1 cellular context compared by ENCODE assay signal in the genomic region with DNA sequence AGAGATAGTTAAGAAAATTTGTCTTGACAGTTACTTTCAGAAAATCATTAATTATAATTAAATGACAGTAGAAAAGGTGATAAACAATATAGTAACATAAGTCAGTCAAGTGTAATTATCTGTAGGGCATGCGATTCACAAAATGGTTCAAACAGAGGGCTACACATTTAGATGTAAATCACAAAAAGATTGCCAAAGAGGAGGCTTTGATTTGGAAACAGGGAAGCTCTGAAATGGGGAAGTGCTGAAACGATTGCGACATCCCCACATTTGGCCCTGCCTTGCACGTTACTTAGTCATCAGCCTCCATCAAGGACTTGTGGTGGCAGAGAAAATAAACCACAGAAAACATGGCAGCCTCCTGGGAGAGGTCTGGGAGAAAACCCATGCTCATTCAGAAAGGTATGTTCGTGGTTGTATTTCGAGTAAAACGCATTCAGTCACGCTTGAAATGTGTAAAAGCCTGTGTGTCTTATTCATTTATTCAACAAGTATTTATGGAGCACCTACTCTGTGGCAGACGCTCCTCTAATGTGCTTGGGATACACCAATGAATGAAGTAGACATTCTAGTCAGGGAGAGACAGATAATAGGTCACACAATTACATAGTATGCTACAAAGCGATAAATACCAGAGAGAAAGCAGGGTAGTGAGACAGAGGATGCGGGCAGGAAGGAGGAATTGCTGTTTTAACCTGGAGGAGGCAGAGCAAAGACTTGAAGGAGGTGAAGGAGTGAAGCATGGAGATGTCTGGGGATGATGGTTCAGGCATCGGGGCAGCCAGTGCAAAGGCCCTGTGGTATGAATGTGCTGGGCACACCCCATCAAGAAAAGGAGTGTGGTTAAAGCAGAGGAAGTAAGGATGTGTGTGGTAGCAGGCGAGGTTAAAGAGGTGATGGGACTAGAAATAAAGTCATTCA.
TF ChIP-seq lines count a peak whose summit lies in the region.

No MANE protein-coding gene starts in this region.

TF ChIP-seq in K562, 482 proteins besides CTCF, POLR2A, EP300 and RAD21 (continued from another document and continues in another):
- TF ChIP-seq, protein P1, sequence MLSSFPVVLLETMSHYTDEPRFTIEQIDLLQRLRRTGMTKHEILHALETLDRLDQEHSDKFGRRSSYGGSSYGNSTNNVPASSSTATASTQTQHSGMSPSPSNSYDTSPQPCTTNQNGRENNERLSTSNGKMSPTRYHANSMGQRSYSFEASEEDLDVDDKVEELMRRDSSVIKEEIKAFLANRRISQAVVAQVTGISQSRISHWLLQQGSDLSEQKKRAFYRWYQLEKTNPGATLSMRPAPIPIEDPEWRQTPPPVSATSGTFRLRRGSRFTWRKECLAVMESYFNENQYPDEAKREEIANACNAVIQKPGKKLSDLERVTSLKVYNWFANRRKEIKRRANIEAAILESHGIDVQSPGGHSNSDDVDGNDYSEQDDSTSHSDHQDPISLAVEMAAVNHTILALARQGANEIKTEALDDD (IDR thresholded peaks at IDR 0.05), result peak; percentile 83
- TF ChIP-seq YY1 (IDR thresholded peaks at IDR 0.05; ENCODE audit: borderline replicate concordance in 1 of 3, control insufficient read depth in 1 of 3, extremely low read depth in 1 of 3, insufficient read depth in 3 of 3, insufficient read length in 1 of 3, insufficient replicate concordance in 2 of 3, low read depth in 1 of 3, low read length in 2 of 3) (peak in 2 of 3 experiments; percentile 75 to 80), ZNF445 (CRISPR knock-in tag; IDR thresholded peaks at IDR 0.05; ENCODE audit: low read depth) (no peak), BRF1 (IDR thresholded peaks at IDR 0.05; ENCODE audit: borderline replicate concordance, extremely low read depth, insufficient read length) (no peak), CREM (IDR thresholded peaks at IDR 0.05; ENCODE audit: low read depth) (peak; percentile 56; the same call in 1 of the 2 replicates), MXI1 (IDR thresholded peaks at IDR 0.05; ENCODE audit: low read depth, low read length) (no peak), MECOM (CRISPR knock-in tag; IDR thresholded peaks at IDR 0.05) (no peak), MTA3 (IDR thresholded peaks at IDR 0.05; ENCODE audit: borderline replicate concordance) (no peak), IFI16 (CRISPR knock-in tag; IDR thresholded peaks at IDR 0.05) (no peak), JUN (IDR thresholded peaks at IDR 0.05; ENCODE audit: borderline replicate concordance, low read depth, low read length) (peak; percentile 72), JUN (CRISPR knock-in tag; IDR thresholded peaks at IDR 0.05; ENCODE audit: borderline replicate concordance) (peak; percentile 54; the same call in 1 of the 2 replicates), CBX2 (IDR thresholded peaks at IDR 0.05; ENCODE audit: insufficient read depth, low read length, poor library complexity, severe bottlenecking) (no peak), ZBTB1 (CRISPR knock-in tag; IDR thresholded peaks at IDR 0.05; ENCODE audit: borderline replicate concordance, low read depth) (no peak), TRIM24 (IDR thresholded peaks at IDR 0.05) (peak; percentile 88 to 90), ZC3H11A (IDR thresholded peaks at IDR 0.05; ENCODE audit: low read depth, low read length) (no peak), LCOR (CRISPR knock-in tag; IDR thresholded peaks at IDR 0.05) (peak; percentile 79), FOXJ3 (CRISPR knock-in tag; IDR thresholded peaks at IDR 0.05) (no peak), ETV1 (tag; conservative IDR thresholded peaks at IDR 0.05; ENCODE audit: low read depth) (no peak), ZNF77 (CRISPR knock-in tag; IDR thresholded peaks at IDR 0.05) (no peak), TEAD1 (CRISPR knock-in tag; IDR thresholded peaks at IDR 0.05) (peak in 1 of 2 experiments; percentile 71; a peak in 1 of 4 replicates), ZNF717 (CRISPR knock-in tag; IDR thresholded peaks at IDR 0.05) (no peak), ETS2 (tag; IDR thresholded peaks at IDR 0.05; ENCODE audit: borderline replicate concordance, poor library complexity, severe bottlenecking) (no peak), CEBPG (CRISPR knock-in tag; IDR thresholded peaks at IDR 0.05) (peak; percentile 98), CEBPG (tag; conservative IDR thresholded peaks at IDR 0.05 in 1 of 2, IDR thresholded peaks at IDR 0.05 in 1 of 2) (peak; percentile 100), CHD4 (IDR thresholded peaks at IDR 0.05; ENCODE audit: insufficient read depth, insufficient replicate concordance, low read depth, low read length, poor library complexity, severe bottlenecking) (no peak), HDAC3 (IDR thresholded peaks at IDR 0.05; ENCODE audit: borderline replicate concordance, partially characterized antibody) (no peak), POLR3G (IDR thresholded peaks at IDR 0.05; ENCODE audit: extremely low read depth, insufficient read length, insufficient replicate concordance) (no peak), ZNF699 (CRISPR knock-in tag; IDR thresholded peaks at IDR 0.05; ENCODE audit: insufficient replicate concordance) (no peak), NFIC (IDR thresholded peaks at IDR 0.05) (no peak), MED1 (CRISPR knock-in tag; IDR thresholded peaks at IDR 0.05; ENCODE audit: borderline replicate concordance) (no peak), ZNF76 (CRISPR knock-in tag; IDR thresholded peaks at IDR 0.05; ENCODE audit: borderline replicate concordance) (no peak), HLTF (IDR thresholded peaks at IDR 0.05) (no peak), SETDB1 (IDR thresholded peaks at IDR 0.05; ENCODE audit: low read length) (no peak), HOXB6 (CRISPR knock-in tag; IDR thresholded peaks at IDR 0.05; ENCODE audit: borderline replicate concordance) (no peak), NEUROD1 (IDR thresholded peaks at IDR 0.05; ENCODE audit: borderline replicate concordance, low read depth, low read length, partially characterized antibody) (peak; percentile 64), FUS (optimal IDR thresholded peaks at IDR 0.05; ENCODE audit: low read depth, low read length) (no peak), ZNF124 (CRISPR knock-in tag; IDR thresholded peaks at IDR 0.05) (no peak), BHLHE40 (IDR thresholded peaks at IDR 0.05; ENCODE audit: low read length) (peak; percentile 96), GABPA (tag; conservative IDR thresholded peaks at IDR 0.05; ENCODE audit: low read depth) (no peak), TRIM28 (IDR thresholded peaks at IDR 0.05) (no peak), KLF10 (CRISPR knock-in tag; IDR thresholded peaks at IDR 0.05) (no peak), ZNF780A (CRISPR knock-in tag; IDR thresholded peaks at IDR 0.05) (no peak)
- TF ChIP-seq, protein P2, sequence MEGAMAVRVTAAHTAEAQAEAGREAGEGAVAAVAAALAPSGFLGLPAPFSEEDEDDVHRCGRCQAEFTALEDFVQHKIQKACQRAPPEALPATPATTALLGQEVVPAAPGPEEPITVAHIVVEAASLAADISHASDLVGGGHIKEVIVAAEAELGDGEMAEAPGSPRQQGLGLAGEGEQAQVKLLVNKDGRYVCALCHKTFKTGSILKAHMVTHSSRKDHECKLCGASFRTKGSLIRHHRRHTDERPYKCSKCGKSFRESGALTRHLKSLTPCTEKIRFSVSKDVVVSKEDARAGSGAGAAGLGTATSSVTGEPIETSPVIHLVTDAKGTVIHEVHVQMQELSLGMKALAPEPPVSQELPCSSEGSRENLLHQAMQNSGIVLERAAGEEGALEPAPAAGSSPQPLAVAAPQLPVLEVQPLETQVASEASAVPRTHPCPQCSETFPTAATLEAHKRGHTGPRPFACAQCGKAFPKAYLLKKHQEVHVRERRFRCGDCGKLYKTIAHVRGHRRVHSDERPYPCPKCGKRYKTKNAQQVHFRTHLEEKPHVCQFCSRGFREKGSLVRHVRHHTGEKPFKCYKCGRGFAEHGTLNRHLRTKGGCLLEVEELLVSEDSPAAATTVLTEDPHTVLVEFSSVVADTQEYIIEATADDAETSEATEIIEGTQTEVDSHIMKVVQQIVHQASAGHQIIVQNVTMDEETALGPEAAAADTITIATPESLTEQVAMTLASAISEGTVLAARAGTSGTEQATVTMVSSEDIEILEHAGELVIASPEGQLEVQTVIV (CRISPR knock-in tag; IDR thresholded peaks at IDR 0.05; ENCODE audit: borderline replicate concordance), result no peak
- TF ChIP-seq, protein P3, sequence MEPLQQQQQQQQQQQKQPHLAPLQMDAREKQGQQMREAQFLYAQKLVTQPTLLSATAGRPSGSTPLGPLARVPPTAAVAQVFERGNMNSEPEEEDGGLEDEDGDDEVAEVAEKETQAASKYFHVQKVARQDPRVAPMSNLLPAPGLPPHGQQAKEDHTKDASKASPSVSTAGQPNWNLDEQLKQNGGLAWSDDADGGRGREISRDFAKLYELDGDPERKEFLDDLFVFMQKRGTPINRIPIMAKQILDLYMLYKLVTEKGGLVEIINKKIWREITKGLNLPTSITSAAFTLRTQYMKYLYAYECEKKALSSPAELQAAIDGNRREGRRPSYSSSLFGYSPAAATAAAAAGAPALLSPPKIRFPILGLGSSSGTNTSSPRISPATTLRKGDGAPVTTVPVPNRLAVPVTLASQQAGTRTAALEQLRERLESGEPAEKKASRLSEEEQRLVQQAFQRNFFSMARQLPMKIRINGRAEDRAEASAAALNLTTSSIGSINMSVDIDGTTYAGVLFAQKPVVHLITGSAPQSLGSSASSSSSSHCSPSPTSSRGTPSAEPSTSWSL (CRISPR knock-in tag; IDR thresholded peaks at IDR 0.05; ENCODE audit: borderline replicate concordance), result no peak
- TF ChIP-seq, protein P4, sequence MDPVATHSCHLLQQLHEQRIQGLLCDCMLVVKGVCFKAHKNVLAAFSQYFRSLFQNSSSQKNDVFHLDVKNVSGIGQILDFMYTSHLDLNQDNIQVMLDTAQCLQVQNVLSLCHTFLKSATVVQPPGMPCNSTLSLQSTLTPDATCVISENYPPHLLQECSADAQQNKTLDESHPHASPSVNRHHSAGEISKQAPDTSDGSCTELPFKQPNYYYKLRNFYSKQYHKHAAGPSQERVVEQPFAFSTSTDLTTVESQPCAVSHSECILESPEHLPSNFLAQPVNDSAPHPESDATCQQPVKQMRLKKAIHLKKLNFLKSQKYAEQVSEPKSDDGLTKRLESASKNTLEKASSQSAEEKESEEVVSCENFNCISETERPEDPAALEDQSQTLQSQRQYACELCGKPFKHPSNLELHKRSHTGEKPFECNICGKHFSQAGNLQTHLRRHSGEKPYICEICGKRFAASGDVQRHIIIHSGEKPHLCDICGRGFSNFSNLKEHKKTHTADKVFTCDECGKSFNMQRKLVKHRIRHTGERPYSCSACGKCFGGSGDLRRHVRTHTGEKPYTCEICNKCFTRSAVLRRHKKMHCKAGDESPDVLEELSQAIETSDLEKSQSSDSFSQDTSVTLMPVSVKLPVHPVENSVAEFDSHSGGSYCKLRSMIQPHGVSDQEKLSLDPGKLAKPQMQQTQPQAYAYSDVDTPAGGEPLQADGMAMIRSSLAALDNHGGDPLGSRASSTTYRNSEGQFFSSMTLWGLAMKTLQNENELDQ (CRISPR knock-in tag; IDR thresholded peaks at IDR 0.05; ENCODE audit: borderline replicate concordance), result no peak
- TF ChIP-seq, protein P5, sequence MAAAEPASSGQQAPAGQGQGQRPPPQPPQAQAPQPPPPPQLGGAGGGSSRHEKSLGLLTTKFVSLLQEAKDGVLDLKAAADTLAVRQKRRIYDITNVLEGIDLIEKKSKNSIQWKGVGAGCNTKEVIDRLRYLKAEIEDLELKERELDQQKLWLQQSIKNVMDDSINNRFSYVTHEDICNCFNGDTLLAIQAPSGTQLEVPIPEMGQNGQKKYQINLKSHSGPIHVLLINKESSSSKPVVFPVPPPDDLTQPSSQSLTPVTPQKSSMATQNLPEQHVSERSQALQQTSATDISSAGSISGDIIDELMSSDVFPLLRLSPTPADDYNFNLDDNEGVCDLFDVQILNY (CRISPR knock-in tag; IDR thresholded peaks at IDR 0.05), result no peak
- TF ChIP-seq, protein P6, sequence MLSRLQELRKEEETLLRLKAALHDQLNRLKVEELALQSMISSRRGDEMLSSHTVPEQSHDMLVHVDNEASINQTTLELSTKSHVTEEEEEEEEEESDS (CRISPR knock-in tag; IDR thresholded peaks at IDR 0.05), result no peak
- TF ChIP-seq, protein P7, sequence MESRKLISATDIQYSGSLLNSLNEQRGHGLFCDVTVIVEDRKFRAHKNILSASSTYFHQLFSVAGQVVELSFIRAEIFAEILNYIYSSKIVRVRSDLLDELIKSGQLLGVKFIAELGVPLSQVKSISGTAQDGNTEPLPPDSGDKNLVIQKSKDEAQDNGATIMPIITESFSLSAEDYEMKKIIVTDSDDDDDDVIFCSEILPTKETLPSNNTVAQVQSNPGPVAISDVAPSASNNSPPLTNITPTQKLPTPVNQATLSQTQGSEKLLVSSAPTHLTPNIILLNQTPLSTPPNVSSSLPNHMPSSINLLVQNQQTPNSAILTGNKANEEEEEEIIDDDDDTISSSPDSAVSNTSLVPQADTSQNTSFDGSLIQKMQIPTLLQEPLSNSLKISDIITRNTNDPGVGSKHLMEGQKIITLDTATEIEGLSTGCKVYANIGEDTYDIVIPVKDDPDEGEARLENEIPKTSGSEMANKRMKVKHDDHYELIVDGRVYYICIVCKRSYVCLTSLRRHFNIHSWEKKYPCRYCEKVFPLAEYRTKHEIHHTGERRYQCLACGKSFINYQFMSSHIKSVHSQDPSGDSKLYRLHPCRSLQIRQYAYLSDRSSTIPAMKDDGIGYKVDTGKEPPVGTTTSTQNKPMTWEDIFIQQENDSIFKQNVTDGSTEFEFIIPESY (CRISPR knock-in tag; IDR thresholded peaks at IDR 0.05), result no peak
- TF ChIP-seq, protein P8, sequence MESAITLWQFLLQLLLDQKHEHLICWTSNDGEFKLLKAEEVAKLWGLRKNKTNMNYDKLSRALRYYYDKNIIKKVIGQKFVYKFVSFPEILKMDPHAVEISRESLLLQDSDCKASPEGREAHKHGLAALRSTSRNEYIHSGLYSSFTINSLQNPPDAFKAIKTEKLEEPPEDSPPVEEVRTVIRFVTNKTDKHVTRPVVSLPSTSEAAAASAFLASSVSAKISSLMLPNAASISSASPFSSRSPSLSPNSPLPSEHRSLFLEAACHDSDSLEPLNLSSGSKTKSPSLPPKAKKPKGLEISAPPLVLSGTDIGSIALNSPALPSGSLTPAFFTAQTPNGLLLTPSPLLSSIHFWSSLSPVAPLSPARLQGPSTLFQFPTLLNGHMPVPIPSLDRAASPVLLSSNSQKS (CRISPR knock-in tag; IDR thresholded peaks at IDR 0.05), result no peak
- TF ChIP-seq, protein P9, sequence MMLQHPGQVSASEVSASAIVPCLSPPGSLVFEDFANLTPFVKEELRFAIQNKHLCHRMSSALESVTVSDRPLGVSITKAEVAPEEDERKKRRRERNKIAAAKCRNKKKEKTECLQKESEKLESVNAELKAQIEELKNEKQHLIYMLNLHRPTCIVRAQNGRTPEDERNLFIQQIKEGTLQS (IDR thresholded peaks at IDR 0.05), result peak; percentile 88
- TF ChIP-seq, protein P9 (CRISPR knock-in tag; conservative IDR thresholded peaks at IDR 0.05), result 0 out of 2 replicates have a peak, but pooled peaks have one; percentile 61
- TF ChIP-seq, protein P10, sequence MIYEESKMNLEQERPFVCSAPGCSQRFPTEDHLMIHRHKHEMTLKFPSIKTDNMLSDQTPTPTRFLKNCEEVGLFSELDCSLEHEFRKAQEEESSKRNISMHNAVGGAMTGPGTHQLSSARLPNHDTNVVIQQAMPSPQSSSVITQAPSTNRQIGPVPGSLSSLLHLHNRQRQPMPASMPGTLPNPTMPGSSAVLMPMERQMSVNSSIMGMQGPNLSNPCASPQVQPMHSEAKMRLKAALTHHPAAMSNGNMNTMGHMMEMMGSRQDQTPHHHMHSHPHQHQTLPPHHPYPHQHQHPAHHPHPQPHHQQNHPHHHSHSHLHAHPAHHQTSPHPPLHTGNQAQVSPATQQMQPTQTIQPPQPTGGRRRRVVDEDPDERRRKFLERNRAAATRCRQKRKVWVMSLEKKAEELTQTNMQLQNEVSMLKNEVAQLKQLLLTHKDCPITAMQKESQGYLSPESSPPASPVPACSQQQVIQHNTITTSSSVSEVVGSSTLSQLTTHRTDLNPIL (CRISPR knock-in tag; IDR thresholded peaks at IDR 0.05), result no peak
